8 cellular contexts compared by ENCODE assay signal in the genomic region with DNA sequence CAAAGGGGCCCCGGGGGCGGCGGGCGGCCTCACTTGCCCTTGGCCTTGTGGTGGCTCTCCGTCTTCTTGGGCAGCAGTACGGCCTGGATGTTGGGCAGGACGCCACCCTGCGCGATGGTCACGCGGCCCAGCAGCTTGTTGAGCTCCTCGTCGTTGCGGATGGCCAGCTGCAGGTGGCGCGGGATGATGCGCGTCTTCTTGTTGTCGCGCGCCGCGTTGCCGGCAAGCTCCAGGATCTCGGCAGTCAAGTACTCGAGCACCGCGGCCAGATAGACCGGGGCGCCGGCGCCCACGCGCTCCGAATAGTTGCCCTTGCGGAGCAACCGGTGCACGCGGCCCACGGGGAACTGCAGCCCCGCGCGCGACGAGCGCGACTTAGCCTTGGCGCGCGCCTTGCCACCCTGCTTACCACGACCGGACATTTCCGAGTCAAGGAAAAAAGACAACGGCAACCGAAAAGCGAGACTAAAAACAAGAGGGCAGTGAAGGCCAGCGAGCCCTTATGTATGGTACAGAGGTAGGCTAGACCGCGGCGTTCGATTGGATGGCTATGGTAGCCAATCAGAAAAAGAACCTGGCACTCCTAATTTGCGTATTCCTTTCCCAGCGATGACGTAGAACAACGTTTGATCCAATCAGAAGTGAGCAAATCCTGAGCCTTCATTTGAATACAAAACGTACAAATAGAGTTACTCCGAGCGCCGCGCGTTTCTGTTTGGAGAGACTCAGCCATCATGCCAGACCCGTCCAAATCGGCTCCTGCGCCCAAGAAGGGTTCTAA. TPM values are rescaled to one million over a fixed set of nuclear protein-coding genes. Genes with fewer than 3 reads are reported as not detected.
DNase-seq lines count a peak whose midpoint lies in the region; ATAC-seq lines count a peak whose summit lies in the region.

No MANE protein-coding gene starts in this region.

- no peaks in the 10 kb centered on the region for H3K36me3 ChIP-seq in ACC112 (ENCODE audit: insufficient read depth, low read length)

- peak overlapping the region; percentile 88 for H2AFZ ChIP-seq in ACC112 (ENCODE audit: low read length, unreplicated experiment)

- intact Hi-C loops in left colon (cut with DNase I, micrococcal nuclease) = no loop called here

- DNase-seq in NCI-H345 (lab: John Stamatoyannopoulos, UW) (peak; percentile 99), left colon (peak; percentile 86 to 90)
- DNase-seq in activated CD4-positive, alpha-beta T cell treated with anti-CD3 and anti-CD28 coated beads for 4 hours = peak; percentile 82 to 84
- DNase-seq in stimulated activated CD4-positive, alpha-beta T cell treated with anti-CD3 and anti-CD28 coated beads, Interleukin-1b, Interleukin-23, amount 100 ng/mL, for 4 hours (ENCODE audit: low read depth in 2 of 2) = peak; percentile 69 to 76

- peaks cover 19% of the 10 kb centered on the region for H3K27me3 ChIP-seq in ACC112 (ENCODE audit: insufficient read depth, low read length)

- peak overlapping the region; percentile 98 for H3K4me3 ChIP-seq in ACC112 (ENCODE audit: low read depth, low read length)

- peaks cover 12% of the 10 kb centered on the region for H3K79me2 ChIP-seq in ACC112 (ENCODE audit: control insufficient read depth, insufficient read depth, low read length, unreplicated experiment)

- H3K27ac ChIP-seq in ACC112 (ENCODE audit: low read depth, low read length) (peak overlapping the region; percentile 72), cingulate gyrus (ENCODE audit: low read depth, low read length) (peak overlapping the region; percentile 71)

- H3K4me1 ChIP-seq in ACC112 (ENCODE audit: control insufficient read depth, insufficient read depth, low read length, unreplicated experiment) = peaks cover 10% of the 10 kb centered on the region

- ATAC-seq in GM18873 (IDR thresholded peaks at IDR 0.05; ENCODE audit: low FRiP score, unreplicated experiment) (peak; percentile 89), HG03108 (IDR thresholded peaks at IDR 0.05; ENCODE audit: unreplicated experiment) (peak; percentile 88), left colon (peak; percentile 93)

RNA-seq across cellular contexts. Expression of a gene that starts 29.6 kb away (rescaled TPM):
- total RNA-seq in left colon = 10 to 100 TPM; 79.0 to 84.5 TPM

RNA-seq across cellular contexts. Expression of a gene that starts 40.9 kb away (rescaled TPM):
- under 1 TPM in 1 of 2 donors, not detected in 1; 0.31 TPM for total RNA-seq in left colon

RNA-seq across cellular contexts. Expression of a gene that starts 51.0 kb away (rescaled TPM):
- total RNA-seq in left colon = 10 to 100 TPM; 34.8 to 36.5 TPM

Comparison
In these comparisons a context has a peak if more than half of its experiments do, and no peak if none do; other contexts are left out.
1. Peak in every context shown above with its lines: DNase-seq, ATAC-seq, H3K4me3 ChIP-seq and H3K27ac ChIP-seq.